10 cellular contexts compared by ENCODE assay signal in genomic region chr22:41479671-41480396, GRCh38. TPM values are rescaled to one million over a fixed set of nuclear protein-coding genes. Genes with fewer than 3 reads are reported as not detected.
DNase-seq lines count a peak whose midpoint lies in the region; ATAC-seq and TF ChIP-seq lines count a peak whose summit lies in the region.
"Had no signal": no experiment of that assay in that cellular context is flagged by ENCODE, and none has a peak within 500 bp of the region (broad histone marks: within the 10 kb centered on the region; RNA-seq: fewer than 3 reads in every experiment).

No MANE protein-coding gene starts in this region.

- in situ Hi-C loops in mammary epithelial cell (cut with MboI; ENCODE audit: low sequenced_read_pairs in 2 of 2): no loop called here

- H3K4me1 ChIP-seq in mammary epithelial cell (ENCODE audit: insufficient read depth, low read length): peaks cover 4% of the 10 kb centered on the region
- H3K4me1 ChIP-seq in mucosa of stomach (ENCODE audit: control insufficient read depth, insufficient read depth, low read length): peaks cover 14% of the 10 kb centered on the region
- H3K4me1 ChIP-seq in uterus: peaks cover 14 to 20% of the 10 kb centered on the region in 2 donors

- no peaks in the 10 kb centered on the region for H4K20me1 ChIP-seq in mammary epithelial cell (ENCODE audit: insufficient read depth, low read length)

- H3K27ac Mint-ChIP-seq in MCF 10A (ENCODE audit: low read depth, unreplicated experiment): peak overlapping the region; percentile 37
- H3K27ac Mint-ChIP-seq: dendritic cell treated with granulocyte-macrophage colony-stimulating factor and Interleukin-4, amounts not matched to agents 40 ng/mL and 50 ng/mL, for 4 days had no signal

- no peak for TF ChIP-seq POLR2A in uterus (IDR thresholded peaks at IDR 0.05)

- dilution Hi-C loops in mammary epithelial cell (cut with HindIII; ENCODE audit: low sequenced_read_pairs): no loop called here

- H3K4me3 Mint-ChIP-seq in MCF 10A (ENCODE audit: unreplicated experiment): no peak overlapping the region
- H3K4me3 Mint-ChIP-seq: dendritic cell treated with granulocyte-macrophage colony-stimulating factor and Interleukin-4, amounts not matched to agents 40 ng/mL and 50 ng/mL, for 4 days had no signal

- ATAC-seq in GM18519 (IDR thresholded peaks at IDR 0.05; ENCODE audit: low FRiP score, unreplicated experiment): no peak

- POLR2A ChIA-PET in MCF 10A (lab: Yijun Ruan, JAX): interaction anchor here (0.7 to 4.4 kb wide), 5 partner anchors 10 to 36 kb away, joined by 3 to 39 read pairs (median 4); partner anchors contain the start of genes ACO2, PHF5A and TOB2

- no peak overlapping the region for H3K4me3 ChIP-seq in mammary epithelial cell (replicated peaks in 1 of 3; ENCODE audit: insufficient read depth in 1 of 3, low read depth in 2 of 3, low read length in 3 of 3)
- no peak overlapping the region for H3K4me3 ChIP-seq in mucosa of stomach (ENCODE audit: low read length)
- H3K4me3 ChIP-seq in uterus: no peak overlapping the region

- TF ChIP-seq CTCF in MCF 10A (IDR thresholded peaks at IDR 0.05; ENCODE audit: unreplicated experiment) (no peak), mammary epithelial cell (conservative IDR thresholded peaks at IDR 0.05 in 1 of 2, IDR thresholded peaks at IDR 0.05 in 1 of 2; ENCODE audit: extremely low read depth in 1 of 2, insufficient read depth in 1 of 2, low read depth in 1 of 2, low read length in 2 of 2) (no peak), uterus (IDR thresholded peaks at IDR 0.05) (no peak)

- H3K27me3 ChIP-seq in mammary epithelial cell (ENCODE audit: insufficient read depth, low read length) (no peaks in the 10 kb centered on the region), mucosa of stomach (ENCODE audit: control insufficient read depth, insufficient read depth, low read length) (no peaks in the 10 kb centered on the region), uterus (no peaks in the 10 kb centered on the region)

- H3K9ac ChIP-seq in mammary epithelial cell (ENCODE audit: insufficient read depth, low read length) (no peak overlapping the region), mucosa of stomach (ENCODE audit: low read length) (peak overlapping the region; percentile 13)

- H2AFZ ChIP-seq in mammary epithelial cell (ENCODE audit: low read depth, low read length): no peak overlapping the region

- peaks cover 2% of the 10 kb centered on the region for H3K36me3 ChIP-seq in mammary epithelial cell (ENCODE audit: insufficient read depth, low read length)
- H3K36me3 ChIP-seq in mucosa of stomach (ENCODE audit: control insufficient read depth, insufficient read depth, low read length): no peaks in the 10 kb centered on the region
- H3K36me3 ChIP-seq in uterus: no peaks in the 10 kb centered on the region

- peaks cover 35% of the 10 kb centered on the region for H3K36me3 Mint-ChIP-seq in MCF 10A (ENCODE audit: insufficient read depth, unreplicated experiment)

- 74% methylated on average over 6 of the region's 6 CpGs for WGBS in mammary epithelial cell (ENCODE audit: low coverage, missing lambda C conversion rate)

- intact Hi-C loops in MCF 10A (cut with micrococcal nuclease): no loop called here
- intact Hi-C loops in mammary epithelial cell (cut with micrococcal nuclease): no loop called here
- intact Hi-C loops in uterus (cut with DNase I; ENCODE audit: low total_unique reads): no loop called here

- H3K27ac ChIP-seq in mammary epithelial cell (ENCODE audit: insufficient read depth, low read depth, low read length) (no peak overlapping the region), uterus (peak overlapping the region; percentile 68 to 78)

- H3K79me2 ChIP-seq in mammary epithelial cell (ENCODE audit: insufficient read depth, low read length): peaks cover 90% of the 10 kb centered on the region

- BruUV-seq in MCF 10A (replicated peaks; lab: Mats Ljungman, UMichigan) (no TSS peak), mammary epithelial cell (replicated peaks; lab: Mats Ljungman, UMichigan) (no TSS peak)

- H3K9me3 ChIP-seq in mammary epithelial cell (replicated peaks; ENCODE audit: insufficient read depth, low read length): no peaks in the 10 kb centered on the region
- H3K9me3 ChIP-seq in mucosa of stomach (ENCODE audit: control insufficient read depth, low read length): no peaks in the 10 kb centered on the region
- H3K9me3 ChIP-seq in uterus: no peaks in the 10 kb centered on the region

- H3K27me3 Mint-ChIP-seq in MCF 10A (ENCODE audit: insufficient read depth, unreplicated experiment): no peaks in the 10 kb centered on the region
- H3K27me3 Mint-ChIP-seq: dendritic cell treated with granulocyte-macrophage colony-stimulating factor and Interleukin-4, amounts not matched to agents 40 ng/mL and 50 ng/mL, for 4 days had no signal

- DNase-seq in MCF 10A (ENCODE audit: unreplicated experiment) (peak; percentile 12), mammary epithelial cell (no peak), dermis blood vessel endothelial cell (peak; percentile 26), uterus (no peak), NCI-H510A (lab: John Stamatoyannopoulos, UW) (no peak), SW480 (ENCODE audit: low spot score) (no peak)
- DNase-seq: SHP77 had no signal

- H3K4me1 Mint-ChIP-seq in MCF 10A (ENCODE audit: insufficient read depth, unreplicated experiment): peaks cover 25% of the 10 kb centered on the region

- CTCF ChIA-PET in MCF 10A (lab: Yijun Ruan, JAX) (interaction anchor here (0.6 to 2.5 kb wide), 6 partner anchors 14 to 558 kb away, joined by 3 to 10 read pairs (median 3); no protein-coding TSS in a partner anchor), mammary epithelial cell (lab: Charles Lee; ENCODE audit: low non-redundant PET) (interaction anchor here (0.5 kb wide), 1 partner anchor 11 kb away, joined by 3 read pairs; the partner anchor contains the start of gene ACO2)

- no peaks in the 10 kb centered on the region for H3K9me3 Mint-ChIP-seq in MCF 10A (ENCODE audit: unreplicated experiment)
- H3K9me3 Mint-ChIP-seq: dendritic cell treated with granulocyte-macrophage colony-stimulating factor and Interleukin-4, amounts not matched to agents 40 ng/mL and 50 ng/mL, for 4 days had no signal

- no peak overlapping the region for H3K4me2 ChIP-seq in mammary epithelial cell (ENCODE audit: insufficient read depth, low read depth, low read length)

RNA-seq across cellular contexts. Expression of gene ACO2, which starts 10.9 kb away (rescaled TPM):
- 105 and 109 TPM in 2 replicates for total RNA-seq in MCF 10A (2022)
- total RNA-seq in mammary epithelial cell: 10 to 100 TPM; 79.2 to 96.0 TPM
- 61.5 TPM for polyA plus RNA-seq in mammary epithelial cell
- polyA minus RNA-seq in mammary epithelial cell: 85.0 TPM
- 75.0 and 114 TPM in 2 replicates for total RNA-seq in dermis blood vessel endothelial cell
- total RNA-seq in uterus: 10 to 100 TPM; 21.5 to 64.4 (median 47.1) TPM

RNA-seq across cellular contexts. Expression of gene PHF5A, which starts 11.3 kb away (rescaled TPM):
- total RNA-seq in MCF 10A (2022) (62.3 and 68.8 TPM in 2 replicates), mammary epithelial cell (10 to 100 TPM; 32.2 to 54.3 TPM), dermis blood vessel endothelial cell (63.8 and 76.2 TPM in 2 replicates), uterus (10 to 100 TPM; 38.5 to 65.1 (median 46.4) TPM)
- polyA plus RNA-seq in mammary epithelial cell: 73.3 TPM
- polyA minus RNA-seq in mammary epithelial cell: 22.1 TPM

RNA-seq across cellular contexts. Expression of gene TOB2, which starts 33.2 kb away (rescaled TPM):
- 25.4 and 26.9 TPM in 2 replicates for total RNA-seq in MCF 10A (2022)
- 10 to 100 TPM; 28.3 to 30.3 TPM for total RNA-seq in mammary epithelial cell
- polyA plus RNA-seq in mammary epithelial cell: 15.1 TPM
- 43.0 TPM for polyA minus RNA-seq in mammary epithelial cell
- 18.0 and 25.7 TPM in 2 replicates for total RNA-seq in dermis blood vessel endothelial cell
- total RNA-seq in uterus: 10 to 100 TPM; 15.6 to 97.1 (median 27.8) TPM

Comparison
In these comparisons a context has a peak if more than half of its experiments do, and no peak if none do; other contexts are left out.
1. DNase-seq: peak in MCF 10A (single experiment) and dermis blood vessel endothelial cell (single experiment); none in mammary epithelial cell (single experiment), uterus (0 of 2), NCI-H510A (single experiment) and SW480 (single experiment).